In genomic region chr18:23357992-23358594, GRCh38 we compare ENCODE assay signal across 9 cellular contexts.
DNase-seq lines count a peak whose midpoint lies in the region; ATAC-seq and TF ChIP-seq lines count a peak whose summit lies in the region.
"Had no signal": no experiment of that assay in that cellular context is flagged by ENCODE, and none has a peak within 500 bp of the region (broad histone marks: within the 10 kb centered on the region; RNA-seq: fewer than 3 reads in every experiment).

No MANE protein-coding gene starts in this region.

- ATAC-seq in GM21723 (IDR thresholded peaks at IDR 0.05; ENCODE audit: unreplicated experiment) (no peak), GM21367 (IDR thresholded peaks at IDR 0.05; ENCODE audit: unreplicated experiment) (no peak), HG02610 (IDR thresholded peaks at IDR 0.05; ENCODE audit: unreplicated experiment) (no peak)

- H3K9me3 ChIP-seq in OCI-LY1 (ENCODE audit: low read length) (no peaks in the 10 kb centered on the region), colonic mucosa (no peaks in the 10 kb centered on the region)

- no peaks in the 10 kb centered on the region for H3F3A ChIP-seq in OCI-LY1 (ENCODE audit: insufficient read depth, low read length)

- H3K27ac ChIP-seq in OCI-LY1 (ENCODE audit: low read depth, low read length, poor library complexity, severe bottlenecking) (peak overlapping the region; percentile 58), colonic mucosa (no peak overlapping the region), substantia nigra (ENCODE audit: low read depth, low read length, poor library complexity, severe bottlenecking) (no peak overlapping the region)

- H3K4me3 ChIP-seq in OCI-LY1 (ENCODE audit: low read depth, low read length, poor library complexity, severe bottlenecking), result no peak overlapping the region
- no peak overlapping the region for H3K4me3 ChIP-seq in colonic mucosa

- no peaks in the 10 kb centered on the region for H4K20me1 ChIP-seq in OCI-LY1 (ENCODE audit: insufficient read depth, low read length)

- intact Hi-C loops in colonic mucosa (cut with DNase I), result no loop called here

- H3K9me2 ChIP-seq in OCI-LY1 (ENCODE audit: low read depth, low read length), result no peaks in the 10 kb centered on the region

- H3K4me2 ChIP-seq in OCI-LY1 (ENCODE audit: low read length), result peak overlapping the region; percentile 43; the same call in 1 of the 2 replicates

- no peaks in the 10 kb centered on the region for H3K27me3 ChIP-seq in OCI-LY1 (ENCODE audit: insufficient read depth, low read length)
- H3K27me3 ChIP-seq in colonic mucosa, result no peaks in the 10 kb centered on the region

- H3K4me1 ChIP-seq in OCI-LY1 (ENCODE audit: insufficient read depth, low read length, severe bottlenecking) (peaks cover 29% of the 10 kb centered on the region), colonic mucosa (peaks cover 3% of the 10 kb centered on the region)

- peak overlapping the region; percentile 39; the same call in 1 of the 2 replicates for H3K9ac ChIP-seq in OCI-LY1 (ENCODE audit: low read length)
- peak overlapping the region in 1 of 2 donors; percentile 37 for H3K9ac ChIP-seq in colonic mucosa (ENCODE audit: low read depth in 2 of 2, low read length in 2 of 2)

- DNase-seq in colonic mucosa (peak; percentile 41), lung microvascular endothelial cell (ENCODE audit: low read depth in 2 of 2) (peak; percentile 36 to 42), substantia nigra (lab: John Stamatoyannopoulos, UW) (peak in 26 of 49 donors; percentile 3 to 51 (median 21)), COR-L47 (lab: John Stamatoyannopoulos, UW) (no peak)
- DNase-seq: NCI-H226 had no signal

- no peak overlapping the region for H2AFZ ChIP-seq in OCI-LY1 (ENCODE audit: low read length)

- H3K36me3 ChIP-seq in OCI-LY1 (ENCODE audit: insufficient read depth, low read length) (peaks cover 17% of the 10 kb centered on the region), colonic mucosa (no peaks in the 10 kb centered on the region)

- H3K79me2 ChIP-seq in OCI-LY1 (ENCODE audit: insufficient read depth, low read length), result no peaks in the 10 kb centered on the region

- no peak for TF ChIP-seq CTCF in OCI-LY1 (IDR thresholded peaks at IDR 0.05; ENCODE audit: low read length)
- TF ChIP-seq CTCF in colonic mucosa (IDR thresholded peaks at IDR 0.05), result no peak
